38 cellular contexts compared by ENCODE assay signal in genomic region chr2:108929896-108930425, GRCh38. TPM values are rescaled to one million over a fixed set of nuclear protein-coding genes. Genes with fewer than 3 reads are reported as not detected.
"Had no signal": no experiment of that assay in that cellular context is flagged by ENCODE, and none has a peak within 500 bp of the region (broad histone marks: within the 10 kb centered on the region; RNA-seq: fewer than 3 reads in every experiment).

No MANE protein-coding gene starts in this region.

- H3K27ac ChIP-seq: adrenal gland, body of pancreas, epithelial cell of prostate, esophagus squamous epithelium, gastroesophageal sphincter, WERI-Rb-1 had no signal

- H3K27me3 Mint-ChIP-seq: activated CD8-positive, alpha-beta T cell treated with anti-CD3 and anti-CD28 coated beads for 36 hours; activated naive CD4-positive, alpha-beta T cell treated with anti-CD3 and anti-CD28 coated beads, Interleukin-2, amount 50 U/mL, for 24 hours; activated naive CD8-positive, alpha-beta T cell treated with anti-CD3 and anti-CD28 coated beads for 36 hours; activated naive CD8-positive, alpha-beta T cell treated with anti-CD3 and anti-CD28 coated beads, Interleukin-2, amount 50 U/mL, for 24 hours had no signal

- H3K4me1 Mint-ChIP-seq: activated B cell treated with CpG ODN at 0.5 μM for 24 hours; activated naive CD8-positive, alpha-beta T cell treated with anti-CD3 and anti-CD28 coated beads, Interleukin-2, amount 50 U/mL, for 24 hours had no signal

- H3K4me1 ChIP-seq: adrenal gland, body of pancreas had no signal

- H3K9me3 ChIP-seq: adrenal gland, body of pancreas, esophagus squamous epithelium, gastroesophageal sphincter had no signal

- H3K27me3 ChIP-seq: adrenal gland, body of pancreas, esophagus squamous epithelium had no signal

- H3K4me3 ChIP-seq: adrenal gland, body of pancreas, esophagus squamous epithelium, gastroesophageal sphincter had no signal

- H3K4me3 Mint-ChIP-seq: activated B cell treated with CpG ODN at 0.5 μM for 24 hours; activated CD8-positive, alpha-beta T cell treated with anti-CD3 and anti-CD28 coated beads for 36 hours; activated naive CD4-positive, alpha-beta T cell treated with anti-CD3 and anti-CD28 coated beads for 36 hours; activated naive CD4-positive, alpha-beta T cell treated with anti-CD3 and anti-CD28 coated beads, Interleukin-2, amount 50 U/mL, for 24 hours; activated naive CD8-positive, alpha-beta T cell treated with anti-CD3 and anti-CD28 coated beads for 36 hours; activated naive CD8-positive, alpha-beta T cell treated with anti-CD3 and anti-CD28 coated beads, Interleukin-2, amount 50 U/mL, for 24 hours; activated T-cell treated with anti-CD3 and anti-CD28 coated beads, Interleukin-2, amount 50 U/mL, for 4 hours; activated T-helper 17 cell treated with anti-CD3 and anti-CD28 coated beads, Interleukin-2, amount 50 U/mL, for 72 hours; T-helper 17 cell; T-helper 2 cell treated with Interferon-gamma antibody and Interleukin-4, amounts not matched to agents 5 μg/mL and 100 μg/mL, for 36 hours had no signal

- FAIRE-seq: colon, endometrium, endothelial cell of umbilical vein had no signal

- H3K36me3 Mint-ChIP-seq: activated naive CD4-positive, alpha-beta T cell treated with anti-CD3 and anti-CD28 coated beads, Interleukin-2, amount 50 U/mL, for 24 hours; activated naive CD8-positive, alpha-beta T cell treated with anti-CD3 and anti-CD28 coated beads for 36 hours had no signal

- H3K9me3 Mint-ChIP-seq: activated B cell treated with CpG ODN at 0.5 μM for 24 hours; activated CD8-positive, alpha-beta T cell treated with anti-CD3 and anti-CD28 coated beads for 36 hours; activated naive CD4-positive, alpha-beta T cell treated with anti-CD3 and anti-CD28 coated beads for 36 hours; activated naive CD4-positive, alpha-beta T cell treated with anti-CD3 and anti-CD28 coated beads, Interleukin-2, amount 50 U/mL, for 24 hours; activated naive CD8-positive, alpha-beta T cell treated with anti-CD3 and anti-CD28 coated beads for 36 hours; activated naive CD8-positive, alpha-beta T cell treated with anti-CD3 and anti-CD28 coated beads, Interleukin-2, amount 50 U/mL, for 24 hours; activated T-cell treated with anti-CD3 and anti-CD28 coated beads, Interleukin-2, amount 50 U/mL, for 4 hours; activated T-helper 17 cell treated with anti-CD3 and anti-CD28 coated beads, Interleukin-2, amount 50 U/mL, for 72 hours; T-helper 2 cell treated with Interferon-gamma antibody and Interleukin-4, amounts not matched to agents 5 μg/mL and 100 μg/mL, for 36 hours had no signal

- DNase-seq: activated B cell treated with CpG ODN at 0.5 μM for 24 hours; activated CD4-positive, alpha-beta T cell treated with anti-CD3 and anti-CD28 coated beads for 48 hours; activated CD4-positive, alpha-beta T cell treated with anti-CD3 and anti-CD28 coated beads, Interleukin-2, amount 50 U/mL, for 1 hour; activated CD4-positive, alpha-beta T cell treated with anti-CD3 and anti-CD28 coated beads, Interleukin-2, amount 50 U/mL, for 48 hours; activated CD8-positive, alpha-beta memory T cell treated with anti-CD3 and anti-CD28 coated beads for 24 hours; activated CD8-positive, alpha-beta T cell treated with anti-CD3 and anti-CD28 coated beads for 36 hours; activated effector memory CD4-positive, alpha-beta T cell treated with anti-CD3 and anti-CD28 coated beads, Interleukin-2, amount 50 U/mL, for 16 hours; activated naive CD4-positive, alpha-beta T cell treated with anti-CD3 and anti-CD28 coated beads for 36 hours; activated naive CD8-positive, alpha-beta T cell treated with anti-CD3 and anti-CD28 coated beads for 36 hours; activated naive CD8-positive, alpha-beta T cell treated with anti-CD3 and anti-CD28 coated beads, Interleukin-2, amount 50 U/mL, for 24 hours; activated T-cell treated with anti-CD3 and anti-CD28 coated beads, Interleukin-2, amount 50 U/mL, for 4 hours; adrenal gland; amygdala; body of pancreas; caudate nucleus; cortex of kidney; dermis blood vessel endothelial cell; effector CD8-positive, alpha-beta T cell; esophagus squamous epithelium; foreskin melanocyte; T-helper 1 cell; T-helper 17 cell; T1000; WERI-Rb-1 had no signal

- ATAC-seq: activated CD4-positive, CD25-positive, alpha-beta regulatory T cell treated with anti-CD3 and anti-CD28 coated beads, Interleukin-2, amount 50 U/mL, for 24 hours; activated CD8-positive, alpha-beta T cell treated with anti-CD3 and anti-CD28 coated beads for 36 hours; activated naive CD8-positive, alpha-beta T cell treated with anti-CD3 and anti-CD28 coated beads, Interleukin-2, amount 50 U/mL, for 24 hours; activated T-cell treated with anti-CD3 and anti-CD28 coated beads, Interleukin-2, amount 50 U/mL, for 4 hours; activated T-helper 17 cell treated with anti-CD3 and anti-CD28 coated beads, Interleukin-2, amount 50 U/mL, for 72 hours; body of pancreas; gastroesophageal sphincter; T-helper 17 cell had no signal

- H3K27ac Mint-ChIP-seq: activated B cell treated with CpG ODN at 0.5 μM for 24 hours; activated CD8-positive, alpha-beta T cell treated with anti-CD3 and anti-CD28 coated beads for 36 hours; activated naive CD4-positive, alpha-beta T cell treated with anti-CD3 and anti-CD28 coated beads for 36 hours; activated naive CD4-positive, alpha-beta T cell treated with anti-CD3 and anti-CD28 coated beads, Interleukin-2, amount 50 U/mL, for 24 hours; activated naive CD8-positive, alpha-beta T cell treated with anti-CD3 and anti-CD28 coated beads for 36 hours; activated naive CD8-positive, alpha-beta T cell treated with anti-CD3 and anti-CD28 coated beads, Interleukin-2, amount 50 U/mL, for 24 hours; activated T-helper 17 cell treated with anti-CD3 and anti-CD28 coated beads, Interleukin-2, amount 50 U/mL, for 72 hours; T-helper 17 cell; T-helper 2 cell treated with Interferon-gamma antibody and Interleukin-4, amounts not matched to agents 5 μg/mL and 100 μg/mL, for 36 hours had no signal

- H3K36me3 ChIP-seq: adrenal gland, gastroesophageal sphincter, WERI-Rb-1 had no signal

RNA-seq across cellular contexts. Expression of gene EDAR, which starts 59.1 kb away (rescaled TPM):
- total RNA-seq: activated B cell treated with CpG ODN at 0.5 μM for 24 hours; activated T-helper 17 cell treated with anti-CD3 and anti-CD28 coated beads, Interleukin-2, amount 50 U/mL, for 72 hours; adrenal gland; aorta; body of pancreas; chondrocyte; dermis blood vessel endothelial cell; endothelial cell of umbilical vein; fibroblast of lung; fibroblast of villous mesenchyme; glomerular endothelial cell had no signal
- polyA plus RNA-seq: adrenal gland, aorta, endothelial cell of umbilical vein, fibroblast of lung had no signal
